Comparison of ENCODE assay signal across 15 cellular contexts in the genomic region with DNA sequence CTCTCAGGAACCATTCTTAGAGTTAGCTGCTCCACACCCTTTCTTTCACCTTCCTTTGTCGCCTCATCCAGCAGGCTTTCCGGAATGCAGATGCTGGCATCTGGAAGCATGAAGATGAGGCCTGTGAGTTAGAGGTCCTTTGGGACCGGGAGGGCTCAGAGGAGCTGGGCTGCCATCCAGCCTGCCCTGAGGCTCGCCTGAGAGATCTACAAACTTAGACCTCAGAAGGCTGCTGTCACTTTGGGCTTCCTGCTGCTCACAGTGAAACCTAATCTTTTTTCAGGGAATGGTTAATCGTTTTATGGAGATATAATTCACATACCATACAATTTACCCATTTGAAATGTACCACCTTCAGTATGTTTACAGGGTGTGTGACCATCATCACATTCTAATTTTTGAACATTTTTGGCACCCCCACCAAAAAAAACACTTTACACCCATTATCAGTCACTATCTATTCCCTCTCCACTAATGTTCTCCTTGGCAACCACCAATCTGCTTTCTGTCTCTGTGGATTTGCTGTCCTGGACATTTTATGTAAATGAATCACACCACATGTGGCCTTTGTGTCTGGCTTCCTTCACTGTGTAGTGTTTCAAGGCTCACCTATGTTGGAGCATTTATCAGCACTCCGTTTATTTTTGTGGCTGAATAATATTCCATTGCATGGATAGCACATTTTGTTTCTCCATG. TPM values are rescaled to one million over a fixed set of nuclear protein-coding genes. Genes with fewer than 3 reads are reported as not detected.
DNase-seq lines count a peak whose midpoint lies in the region; ATAC-seq and TF ChIP-seq lines count a peak whose summit lies in the region.
"Had no signal": no experiment of that assay in that cellular context is flagged by ENCODE, and none has a peak within 500 bp of the region (broad histone marks: within the 10 kb centered on the region; RNA-seq: fewer than 3 reads in every experiment).

No MANE protein-coding gene starts in this region.

- H3K36me3 Mint-ChIP-seq in T-cell, result no peaks in the 10 kb centered on the region
- H3K36me3 Mint-ChIP-seq: activated naive CD4-positive, alpha-beta T cell treated with anti-CD3 and anti-CD28 coated beads, Interleukin-2, amount 50 U/mL, for 72 hours had no signal

- DNase-seq in AG10803 (ENCODE audit: low read depth), result peak; percentile 88
- peak; percentile 60 for DNase-seq in GM04503 (ENCODE audit: low read depth)
- no peak for DNase-seq in T-cell
- no peak for DNase-seq in foreskin keratinocyte
- DNase-seq in transverse colon, result no peak
- no peak for DNase-seq in SKM-1 (lab: John Stamatoyannopoulos, UW; ENCODE audit: unreplicated experiment)
- DNase-seq in GDM1 (lab: John Stamatoyannopoulos, UW), result no peak
- DNase-seq: Caco-2, colonic mucosa, left cardiac atrium, spleen, T1000, thyroid gland had no signal

- H3K27ac ChIP-seq in foreskin keratinocyte, result no peak overlapping the region
- H3K27ac ChIP-seq in transverse colon, result no peak overlapping the region
- H3K27ac ChIP-seq: colonic mucosa, spleen, thyroid gland had no signal

- TF ChIP-seq EP300 in transverse colon (IDR thresholded peaks at IDR 0.05; ENCODE audit: low read depth), result no peak

- TF ChIP-seq CTCF in AG10803 (conservative IDR thresholded peaks at IDR 0.05; ENCODE audit: low read length) (no peak), foreskin keratinocyte (conservative IDR thresholded peaks at IDR 0.05) (no peak), transverse colon (IDR thresholded peaks at IDR 0.05) (no peak)

- no peaks in the 10 kb centered on the region for H3K9me3 Mint-ChIP-seq in T-cell
- H3K9me3 Mint-ChIP-seq: activated naive CD4-positive, alpha-beta T cell treated with anti-CD3 and anti-CD28 coated beads, Interleukin-2, amount 50 U/mL, for 72 hours had no signal

- in situ Hi-C loops in transverse colon (cut with MboI; ENCODE audit: low pct_ligation_motif_present in 1 of 4, low pct_unique_long_range_greater_than_20kb in 1 of 4, low sequenced_read_pairs in 3 of 4), result loop anchor here in 3 of 4 donors (5.0 to 10.0 kb wide), 3 partner anchors 125 to 130 kb away; no protein-coding TSS in a partner anchor

- H3K4me3 ChIP-seq in AG10803 (ENCODE audit: low read length), result no peak overlapping the region
- no peak overlapping the region for H3K4me3 ChIP-seq in transverse colon
- H3K4me3 ChIP-seq: colonic mucosa, spleen, thyroid gland had no signal

- H3K27me3 ChIP-seq in foreskin keratinocyte (no peaks in the 10 kb centered on the region), transverse colon (peaks cover 3% of the 10 kb centered on the region)
- H3K27me3 ChIP-seq: colonic mucosa, thyroid gland had no signal

- CTCF ChIA-PET in T-cell (lab: Charles Lee), result interaction anchor here in 1 of 2 donors (1.4 kb wide), 1 partner anchor 126 kb away, joined by 3 read pairs; no protein-coding TSS in a partner anchor

- WGBS in transverse colon (ENCODE audit: low coverage in 1 of 2), 2 donors, result 35 to 61% methylated on average over 2 to 6 of the region's 6 CpGs

- ATAC-seq in T-cell (replicated peaks in 1 of 4), result no peak
- peak; percentile 30 for ATAC-seq in foreskin keratinocyte
- ATAC-seq in HG02642 (IDR thresholded peaks at IDR 0.05; ENCODE audit: poor library complexity, unreplicated experiment), result no peak
- ATAC-seq: activated naive CD4-positive, alpha-beta T cell treated with anti-CD3 and anti-CD28 coated beads, Interleukin-2, amount 50 U/mL, for 72 hours; left cardiac atrium had no signal

- no peaks in the 10 kb centered on the region for H3K9me3 ChIP-seq in transverse colon
- H3K9me3 ChIP-seq: Caco-2, colonic mucosa, thyroid gland had no signal

- peaks cover 5 to 8% (median 8%) of the 10 kb centered on the region in 3 donors for H3K4me1 Mint-ChIP-seq in T-cell

- POLR2A ChIA-PET in T-cell (lab: Charles Lee), result no interaction called here

- intact Hi-C loops in transverse colon (cut with DNase I; ENCODE audit: low total_unique reads), result no loop called here

- H3K4me1 ChIP-seq in foreskin keratinocyte, result no peaks in the 10 kb centered on the region
- peaks cover 0 to 6% (median 3%) of the 10 kb centered on the region in 4 donors for H3K4me1 ChIP-seq in transverse colon
- H3K4me1 ChIP-seq: Caco-2, colonic mucosa, thyroid gland had no signal

- H3K4me3 Mint-ChIP-seq in T-cell, result no peak overlapping the region

- H3K36me3 ChIP-seq in transverse colon, result no peaks in the 10 kb centered on the region
- H3K36me3 ChIP-seq: colonic mucosa, spleen, thyroid gland had no signal

- no peak for TF ChIP-seq POLR2A in transverse colon (IDR thresholded peaks at IDR 0.05)

- H3K27ac Mint-ChIP-seq in T-cell, result peak overlapping the region; percentile 12 to 69
- H3K27ac Mint-ChIP-seq: activated naive CD4-positive, alpha-beta T cell treated with anti-CD3 and anti-CD28 coated beads, Interleukin-2, amount 50 U/mL, for 72 hours had no signal

- peaks cover 3 to 7% of the 10 kb centered on the region in 2 donors for H3K27me3 Mint-ChIP-seq in T-cell

RNA-seq across cellular contexts. Expression of a gene that starts 20.0 kb away (rescaled TPM):
- 10 to 100 TPM; 23.8 to 31.2 (median 27.5) TPM for total RNA-seq in T-cell
- total RNA-seq in foreskin keratinocyte, result 22.8 and 28.9 TPM in 2 replicates
- polyA plus RNA-seq in foreskin keratinocyte, result 30.1 and 40.3 TPM in 2 replicates
- total RNA-seq in transverse colon, result 100 to 1,000 TPM in 3 of 4 donors, 10 to 100 TPM in 1; 90.8 to 131 (median 129) TPM

Comparison
In these comparisons a context has a peak if more than half of its experiments do, and no peak if none do; other contexts are left out.
1. DNase-seq: peak in AG10803 (single experiment) and GM04503 (single experiment); none in T-cell (0 of 34), foreskin keratinocyte (0 of 2), transverse colon (single experiment), SKM-1 (single experiment) and GDM1 (single experiment).